ENCODE assay signal across 23 cellular contexts in the genomic region with DNA sequence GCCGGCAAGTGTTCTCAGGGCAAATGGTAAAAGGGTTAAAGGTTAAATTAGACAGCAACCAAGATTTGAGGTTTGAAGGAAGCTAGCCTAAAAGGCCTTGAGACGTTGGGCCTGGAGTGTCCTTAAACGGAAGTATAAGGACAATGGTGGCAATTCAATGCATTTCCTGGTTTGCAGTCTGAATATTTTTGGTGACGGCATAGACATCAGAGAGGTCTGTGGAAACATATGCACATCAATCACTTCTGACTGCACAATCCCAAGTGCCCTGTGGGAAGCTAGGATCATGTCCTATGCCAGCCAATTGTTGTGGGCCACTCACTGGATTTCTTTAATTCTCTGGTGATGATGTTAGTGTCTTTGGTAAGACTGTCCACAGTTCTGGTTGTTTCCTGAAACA. TPM values are rescaled to one million over a fixed set of nuclear protein-coding genes. Genes with fewer than 3 reads are reported as not detected.
DNase-seq lines count a peak whose midpoint lies in the region; ATAC-seq and TF ChIP-seq lines count a peak whose summit lies in the region.
"Had no signal": no experiment of that assay in that cellular context is flagged by ENCODE, and none has a peak within 500 bp of the region (broad histone marks: within the 10 kb centered on the region; RNA-seq: fewer than 3 reads in every experiment).

No MANE protein-coding gene starts in this region.

- no peak overlapping the region for H2AFZ ChIP-seq in Karpas-422 (ENCODE audit: low read length)
- no peak overlapping the region for H2AFZ ChIP-seq in neural progenitor cell (replicated peaks)
- no peak overlapping the region for H2AFZ ChIP-seq in PC-3 (ENCODE audit: low read length)

- no TSS peak for BruUV-seq in PC-3 (replicated peaks; lab: Mats Ljungman, UMichigan)

- TF ChIP-seq POLR2A in stomach (IDR thresholded peaks at IDR 0.05), result no peak

- no peaks in the 10 kb centered on the region for H3K36me3 Mint-ChIP-seq in endodermal cell (ENCODE audit: low read depth)
- H3K36me3 Mint-ChIP-seq in neural progenitor cell, result peaks cover 10% of the 10 kb centered on the region
- H3K36me3 Mint-ChIP-seq in progenitor cell of endocrine pancreas (ENCODE audit: insufficient read depth), result no peaks in the 10 kb centered on the region
- H3K36me3 Mint-ChIP-seq: CD14-positive monocyte; CD4-positive, alpha-beta memory T cell; CD4-positive, CD25-positive, alpha-beta regulatory T cell; CD8-positive, alpha-beta memory T cell had no signal

- H3K9ac ChIP-seq in Karpas-422 (ENCODE audit: low read length) (no peak overlapping the region), endodermal cell (ENCODE audit: extremely low read depth, low read length, poor library complexity, severe bottlenecking) (no peak overlapping the region), neural progenitor cell (no peak overlapping the region), PC-3 (ENCODE audit: low read length) (no peak overlapping the region)
- H3K9ac ChIP-seq: BLaER1 had no signal

- no peak overlapping the region for H3K4me3 ChIP-seq in Karpas-422 (ENCODE audit: low read length)
- H3K4me3 ChIP-seq in endodermal cell (ENCODE audit: low read length), result peak overlapping the region; percentile 39
- no peak overlapping the region for H3K4me3 ChIP-seq in neural progenitor cell
- H3K4me3 ChIP-seq in stomach, result no peak overlapping the region
- no peak overlapping the region for H3K4me3 ChIP-seq in PC-3 (ENCODE audit: low read length)
- H3K4me3 ChIP-seq: BLaER1 had no signal

- peaks cover 4% of the 10 kb centered on the region; the same call in 1 of the 2 replicates for H3K4me1 ChIP-seq in Karpas-422 (ENCODE audit: low read length)
- peaks cover 4% of the 10 kb centered on the region for H3K4me1 ChIP-seq in endodermal cell (ENCODE audit: control insufficient read depth, insufficient read depth, low read length)
- H3K4me1 ChIP-seq in neural progenitor cell, result peaks cover 16% of the 10 kb centered on the region
- H3K4me1 ChIP-seq in stomach, result peaks cover 0 to 4% (median 0%) of the 10 kb centered on the region in 4 donors
- no peaks in the 10 kb centered on the region for H3K4me1 ChIP-seq in PC-3 (ENCODE audit: insufficient read depth, low read length)

- peak; percentile 11 for DNase-seq in Karpas-422
- no peak for DNase-seq in endodermal cell
- peak; percentile 35 for DNase-seq in myocyte (ENCODE audit: low read depth)
- no peak for DNase-seq in neural progenitor cell (ENCODE audit: low spot score)
- no peak for DNase-seq in stomach
- no peak for DNase-seq in NCI-H2171 treated with DMSO at 0.1 percent for 48 hours (lab: John Stamatoyannopoulos, UW)
- DNase-seq in PC-3, result no peak
- DNase-seq in progenitor cell of endocrine pancreas (ENCODE audit: low spot score, unreplicated experiment), result no peak
- DNase-seq: 8988T; ACHN; BE2C; C1 segment of cervical spinal cord; CD4-positive, alpha-beta memory T cell; CD4-positive, CD25-positive, alpha-beta regulatory T cell; CD8-positive, alpha-beta memory T cell; COR-L47; DMS 273 treated with DMSO at 0.1 percent for 48 hours; DMS153; DMS53; DMS79 treated with DMSO at 0.1 percent for 48 hours; GF-D8 had no signal

- CTCF ChIA-PET in PC-3 (lab: Charles Lee), result no interaction called here

- H3K36me3 ChIP-seq in Karpas-422 (ENCODE audit: insufficient read depth, low read length) (no peaks in the 10 kb centered on the region), endodermal cell (ENCODE audit: control insufficient read depth, insufficient read depth, low read length) (no peaks in the 10 kb centered on the region), neural progenitor cell (no peaks in the 10 kb centered on the region), stomach (no peaks in the 10 kb centered on the region), PC-3 (ENCODE audit: low read depth, low read length) (no peaks in the 10 kb centered on the region)
- H3K36me3 ChIP-seq: BE2C, BLaER1 had no signal

- H3K27ac Mint-ChIP-seq in endodermal cell (no peak overlapping the region), neural progenitor cell (peak overlapping the region; percentile 42), progenitor cell of endocrine pancreas (no peak overlapping the region)
- H3K27ac Mint-ChIP-seq: CD14-positive monocyte; CD4-positive, alpha-beta memory T cell; CD4-positive, CD25-positive, alpha-beta regulatory T cell; CD8-positive, alpha-beta memory T cell had no signal

- TF ChIP-seq EP300 in stomach (IDR thresholded peaks at IDR 0.05), result no peak

- no peak overlapping the region for H3K27ac ChIP-seq in Karpas-422 (ENCODE audit: low read length)
- H3K27ac ChIP-seq in endodermal cell (ENCODE audit: low read depth, low read length), result no peak overlapping the region
- no peak overlapping the region for H3K27ac ChIP-seq in neural progenitor cell
- no peak overlapping the region for H3K27ac ChIP-seq in stomach
- no peak overlapping the region for H3K27ac ChIP-seq in PC-3 (ENCODE audit: low read length)
- H3K27ac ChIP-seq: BLaER1 had no signal

- ATAC-seq in PC-3, result no peak

- H3K27me3 Mint-ChIP-seq in endodermal cell (ENCODE audit: insufficient read depth) (no peaks in the 10 kb centered on the region), neural progenitor cell (ENCODE audit: insufficient read depth, low read depth) (peaks cover 2% of the 10 kb centered on the region), progenitor cell of endocrine pancreas (no peaks in the 10 kb centered on the region)

- no peaks in the 10 kb centered on the region for H3K79me2 ChIP-seq in Karpas-422 (ENCODE audit: low read length)
- no peaks in the 10 kb centered on the region for H3K79me2 ChIP-seq in neural progenitor cell (ENCODE audit: low read depth)
- no peaks in the 10 kb centered on the region for H3K79me2 ChIP-seq in PC-3 (ENCODE audit: low read length)

- H3K27me3 ChIP-seq in Karpas-422 (ENCODE audit: low read length) (no peaks in the 10 kb centered on the region; the same call in 1 of the 2 replicates), endodermal cell (ENCODE audit: control insufficient read depth, insufficient read depth, low read length, poor library complexity, severe bottlenecking) (no peaks in the 10 kb centered on the region), neural progenitor cell (no peaks in the 10 kb centered on the region), stomach (peaks cover 0 to 10% (median 0%) of the 10 kb centered on the region in 3 donors), PC-3 (ENCODE audit: low read length) (no peaks in the 10 kb centered on the region)
- H3K27me3 ChIP-seq: BE2C, BLaER1 had no signal

- H3K9me3 Mint-ChIP-seq in endodermal cell, result peaks cover 11% of the 10 kb centered on the region
- H3K9me3 Mint-ChIP-seq in neural progenitor cell, result peaks cover 6% of the 10 kb centered on the region
- no peaks in the 10 kb centered on the region for H3K9me3 Mint-ChIP-seq in progenitor cell of endocrine pancreas (ENCODE audit: low read depth)
- H3K9me3 Mint-ChIP-seq: CD4-positive, alpha-beta memory T cell; CD4-positive, CD25-positive, alpha-beta regulatory T cell; CD8-positive, alpha-beta memory T cell had no signal

- H3K9me3 ChIP-seq in Karpas-422 (ENCODE audit: low read length) (no peaks in the 10 kb centered on the region), endodermal cell (ENCODE audit: control insufficient read depth, low read length) (peaks cover 8% of the 10 kb centered on the region), neural progenitor cell (ENCODE audit: low read depth) (no peaks in the 10 kb centered on the region), stomach (no peaks in the 10 kb centered on the region), PC-3 (ENCODE audit: low read length) (no peaks in the 10 kb centered on the region)
- H3K9me3 ChIP-seq: BE2C, BLaER1 had no signal

- POLR2A ChIA-PET in PC-3 (lab: Charles Lee; ENCODE audit: unreplicated experiment), result interaction anchor here (0.6 kb wide), 1 partner anchor 445 kb away, joined by 3 read pairs; no protein-coding TSS in a partner anchor

- no peak overlapping the region for H3K4me2 ChIP-seq in Karpas-422 (ENCODE audit: low read depth, low read length, poor library complexity, severe bottlenecking)
- no peak overlapping the region for H3K4me2 ChIP-seq in neural progenitor cell
- no peak overlapping the region for H3K4me2 ChIP-seq in PC-3 (ENCODE audit: low read length)
- H3K4me2 ChIP-seq: BLaER1 had no signal

- H4K20me1 ChIP-seq in Karpas-422 (ENCODE audit: insufficient read depth, low read depth, low read length) (no peaks in the 10 kb centered on the region), neural progenitor cell (ENCODE audit: low read depth) (no peaks in the 10 kb centered on the region), PC-3 (ENCODE audit: low read length) (no peaks in the 10 kb centered on the region)
- H4K20me1 ChIP-seq: BLaER1 had no signal

- H3F3A ChIP-seq in neural progenitor cell (ENCODE audit: low read depth) (peaks cover 5% of the 10 kb centered on the region), PC-3 (ENCODE audit: low read length, unreplicated experiment) (no peaks in the 10 kb centered on the region)

- H3K4me3 Mint-ChIP-seq in endodermal cell (no peak overlapping the region), neural progenitor cell (no peak overlapping the region), progenitor cell of endocrine pancreas (ENCODE audit: low read depth) (no peak overlapping the region)
- H3K4me3 Mint-ChIP-seq: CD14-positive monocyte; CD4-positive, CD25-positive, alpha-beta regulatory T cell; CD8-positive, alpha-beta memory T cell had no signal

- H3K9me2 ChIP-seq in Karpas-422 (replicated peaks; ENCODE audit: insufficient read depth, low read length) (no peaks in the 10 kb centered on the region), PC-3 (replicated peaks; ENCODE audit: low read length) (no peaks in the 10 kb centered on the region)

- TF ChIP-seq CTCF in endodermal cell (conservative IDR thresholded peaks at IDR 0.05), result no peak
- TF ChIP-seq CTCF in neural progenitor cell (IDR thresholded peaks at IDR 0.05), result no peak
- TF ChIP-seq CTCF in stomach (IDR thresholded peaks at IDR 0.05), result no peak
- TF ChIP-seq CTCF in PC-3 (conservative IDR thresholded peaks at IDR 0.05; ENCODE audit: low read depth, low read length), result no peak
- no peak for TF ChIP-seq CTCF in progenitor cell of endocrine pancreas (IDR thresholded peaks at IDR 0.05; ENCODE audit: unreplicated experiment)

- whole genome bisulfite sequencing in endodermal cell (ENCODE audit: insufficient coverage in 1 of 2, insufficient read length in 1 of 2), 2 experiments, result 71 to 95% methylated on average over 4 of the region's 4 CpGs
- WGBS in stomach, 5 donors, result 67 to 79% (median 74%) methylated on average over 4 of the region's 4 CpGs

- intact Hi-C loops in stomach (cut with DNase I; ENCODE audit: low total_unique reads), result no loop called here
- intact Hi-C loops in PC-3 (cut with micrococcal nuclease), result no loop called here

- H3K4me1 Mint-ChIP-seq in endodermal cell (peaks cover 11% of the 10 kb centered on the region), neural progenitor cell (peaks cover 36% of the 10 kb centered on the region), progenitor cell of endocrine pancreas (ENCODE audit: low read depth) (peaks cover 3% of the 10 kb centered on the region)
- H3K4me1 Mint-ChIP-seq: CD4-positive, alpha-beta memory T cell; CD8-positive, alpha-beta memory T cell had no signal

RNA-seq across cellular contexts. Expression of gene TUBB2A, which starts 25.7 kb away (rescaled TPM):
- total RNA-seq in Karpas-422 (2014; rRNA removed; shearing (Covaris generic); ENCODE audit: low replicate concordance), result 0.51 TPM in 1 of 2 replicates, not detected in the other
- total RNA-seq in endodermal cell, result 100 to 1,000 TPM; 262 to 297 TPM
- 327 TPM for polyA plus RNA-seq in endodermal cell (2013, experiment 1 of 2)
- polyA plus RNA-seq in endodermal cell (2013, experiment 2 of 2), result 301 TPM
- total RNA-seq in myocyte, result 328 and 370 TPM in 2 replicates
- polyA plus RNA-seq in myocyte (2012), result 322 TPM
- total RNA-seq in neural progenitor cell (ENCODE audit: low replicate concordance), result 57.9 and 117 TPM in 2 replicates
- total RNA-seq in stomach, result 10 to 100 TPM in 4 of 5 donors, 1 to 10 TPM in 1; 6.7 to 96.9 (median 47.5) TPM
- 10 to 100 TPM; 33.4 to 83.9 (median 50.4) TPM for polyA plus RNA-seq in stomach
- 66.8 and 70.2 TPM in 2 replicates for total RNA-seq in PC-3 (2014; rRNA removed)
- total RNA-seq in progenitor cell of endocrine pancreas, result 31.9 and 37.1 TPM in 2 replicates

RNA-seq across cellular contexts. Expression of gene TUBB2B, which starts 44.4 kb away (rescaled TPM):
- total RNA-seq in Karpas-422 (2014; rRNA removed; shearing (Covaris generic); ENCODE audit: low replicate concordance), result 0.34 TPM in 1 of 2 replicates, not detected in the other
- 100 to 1,000 TPM; 253 to 304 TPM for total RNA-seq in endodermal cell
- 836 TPM for polyA plus RNA-seq in endodermal cell (2013, experiment 1 of 2)
- polyA plus RNA-seq in endodermal cell (2013, experiment 2 of 2), result 726 TPM
- 112 and 114 TPM in 2 replicates for total RNA-seq in myocyte
- 71.2 TPM for polyA plus RNA-seq in myocyte (2012)
- 362 and 762 TPM in 2 replicates for total RNA-seq in neural progenitor cell (ENCODE audit: low replicate concordance)
- total RNA-seq in stomach, result 10 to 100 TPM in 1 of 5 donors, 1 to 10 TPM in 2, not detected in 2; 1.4 to 31.4 (median 4.6) TPM
- 1 to 10 TPM; 3.7 to 5.2 (median 4.1) TPM for polyA plus RNA-seq in stomach
- 5.1 and 6.5 TPM in 2 replicates for total RNA-seq in PC-3 (2014; rRNA removed)
- total RNA-seq in progenitor cell of endocrine pancreas, result 268 and 276 TPM in 2 replicates
- total RNA-seq: CD4-positive, alpha-beta memory T cell had no signal

Comparison
In these comparisons a context has a peak if more than half of its experiments do, and no peak if none do; other contexts are left out.
1. DNase-seq: peak in Karpas-422 (single experiment) and myocyte (single experiment); none in endodermal cell (single experiment), neural progenitor cell (single experiment), stomach (single experiment), NCI-H2171 treated with DMSO at 0.1 percent for 48 hours (single experiment), PC-3 (single experiment) and progenitor cell of endocrine pancreas (single experiment).